In the genomic region with DNA sequence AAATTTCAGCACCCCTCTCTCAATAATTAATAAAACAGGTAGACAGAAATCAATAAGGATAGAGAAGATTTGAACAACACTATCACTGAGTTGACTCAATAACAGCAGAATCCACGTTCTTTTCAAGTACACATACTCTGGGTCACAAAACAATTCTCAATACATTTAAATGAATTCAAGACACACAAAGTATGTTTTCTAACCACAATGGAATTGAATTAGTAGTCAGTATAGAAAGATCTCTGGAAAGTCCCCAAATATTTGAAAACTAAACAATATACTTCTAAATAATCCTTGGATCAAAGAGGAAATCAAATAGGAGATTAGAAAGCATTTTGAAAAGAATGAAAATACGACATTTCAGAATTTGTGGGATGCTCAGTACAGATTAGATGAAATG, we compare ENCODE assay signal across 24 cellular contexts.
"Had no signal": no experiment of that assay in that cellular context is flagged by ENCODE, and none has a peak within 500 bp of the region (broad histone marks: within the 10 kb centered on the region; RNA-seq: fewer than 3 reads in every experiment).

No MANE protein-coding gene starts in this region.

- H3K27me3 Mint-ChIP-seq: dendritic cell treated with granulocyte-macrophage colony-stimulating factor and Interleukin-4, amounts not matched to agents 40 ng/mL and 50 ng/mL, for 4 days had no signal

- H3K9me3 Mint-ChIP-seq: dendritic cell treated with granulocyte-macrophage colony-stimulating factor and Interleukin-4, amounts not matched to agents 40 ng/mL and 50 ng/mL, for 4 days; immature natural killer cell; naive thymus-derived CD4-positive, alpha-beta T cell had no signal

- DNase-seq: effector CD8-positive, alpha-beta T cell; erythroblast; esophagus squamous epithelium; foreskin keratinocyte; hypothalamus; immature natural killer cell; left cardiac atrium; left lung; mesendoderm; midbrain; naive thymus-derived CD4-positive, alpha-beta T cell had no signal

- H3K4me2 ChIP-seq: hepatocyte had no signal

- H3K27ac ChIP-seq: coronary artery, epithelial cell of prostate, esophagus squamous epithelium, foreskin keratinocyte, gastroesophageal sphincter, heart left ventricle, hepatocyte, left lung, lower lobe of right lung had no signal

- H3K36me3 ChIP-seq: esophagus squamous epithelium, gastroesophageal sphincter, heart left ventricle, left lung, lower lobe of right lung had no signal

- ATAC-seq: esophagus mucosa; foreskin keratinocyte; gastroesophageal sphincter; heart left ventricle; left cardiac atrium; left lung; left ventricle myocardium superior; lower lobe of right lung; naive thymus-derived CD4-positive, alpha-beta T cell had no signal

- FAIRE-seq: colon, frontal cortex, islet of Langerhans, keratinocyte had no signal

- H2AFZ ChIP-seq: hepatocyte had no signal

- H3K4me1 Mint-ChIP-seq: immature natural killer cell had no signal

- H3K4me1 ChIP-seq: foreskin keratinocyte, gastroesophageal sphincter, lower lobe of right lung had no signal

- H3K79me2 ChIP-seq: hepatocyte had no signal

- H3K9me3 ChIP-seq: esophagus squamous epithelium, gastroesophageal sphincter, heart left ventricle, left lung, lower lobe of right lung had no signal

- H3K27me3 ChIP-seq: esophagus squamous epithelium, foreskin keratinocyte, gastroesophageal sphincter, heart left ventricle, hepatocyte, left lung had no signal

- H3K4me3 ChIP-seq: coronary artery, esophagus squamous epithelium, gastroesophageal sphincter, heart left ventricle, hepatocyte, left lung, lower lobe of right lung had no signal

- H3K4me3 Mint-ChIP-seq: dendritic cell treated with granulocyte-macrophage colony-stimulating factor and Interleukin-4, amounts not matched to agents 40 ng/mL and 50 ng/mL, for 4 days; immature natural killer cell; naive thymus-derived CD4-positive, alpha-beta T cell had no signal

- H3K36me3 Mint-ChIP-seq: immature natural killer cell; naive thymus-derived CD4-positive, alpha-beta T cell had no signal

- H3K27ac Mint-ChIP-seq: dendritic cell treated with granulocyte-macrophage colony-stimulating factor and Interleukin-4, amounts not matched to agents 40 ng/mL and 50 ng/mL, for 4 days; immature natural killer cell; naive thymus-derived CD4-positive, alpha-beta T cell had no signal
